In genomic region chr10:16562891-16563290, GRCh38 we compare ENCODE assay signal across 27 cellular contexts. TPM values are rescaled to one million over a fixed set of nuclear protein-coding genes. Genes with fewer than 3 reads are reported as not detected.
"Had no signal": no experiment of that assay in that cellular context is flagged by ENCODE, and none has a peak within 500 bp of the region (broad histone marks: within the 10 kb centered on the region; RNA-seq: fewer than 3 reads in every experiment).

No MANE protein-coding gene starts in this region.

- H3K9me3 ChIP-seq: pancreas, psoas muscle, right lobe of liver, suprapubic skin, upper lobe of left lung had no signal

- H3K27me3 ChIP-seq: pancreas, right atrium auricular region, right lobe of liver, suprapubic skin, tibial nerve, upper lobe of left lung had no signal

- H3K27ac ChIP-seq: left ventricle myocardium inferior, pancreas, psoas muscle, right atrium auricular region, right lobe of liver, stomach, suprapubic skin, tibial nerve, upper lobe of left lung had no signal

- FAIRE-seq: pancreas had no signal

- H3K4me2 ChIP-seq: smooth muscle cell had no signal

- ATAC-seq: naive thymus-derived CD8-positive, alpha-beta T cell; pancreas; psoas muscle; right lobe of liver; stimulated activated memory B cell treated with anti-CD40 and anti-IgM and Interleukin-4, amounts not matched to agents 10 μg/mL and 1 μg/mL and 100 μg/mL, for 72 hours; stimulated activated naive CD8-positive, alpha-beta T cell treated with anti-CD3 and anti-CD28 coated beads, Interleukin-15, Interleukin-2, amounts not matched to agents 100 U/mL and 50 U/mL, for 24 hours had no signal

- H3K4me1 ChIP-seq: pancreas, psoas muscle, right lobe of liver, stomach, suprapubic skin, tibial nerve, upper lobe of left lung had no signal

- DNase-seq: head of caudate nucleus; hippocampal formation; immature natural killer cell; islet precursor cell; left ventricle myocardium inferior; naive thymus-derived CD8-positive, alpha-beta T cell; nucleus accumbens; pancreas; posterior cingulate gyrus; psoas muscle; right lobe of liver; stimulated activated CD4-positive, alpha-beta T cell treated with anti-CD3 and anti-CD28 coated beads, Interleukin-1b, Interleukin-23, amount 100 ng/mL, for 48 hours; stimulated activated CD4-positive, alpha-beta T cell treated with anti-CD3 and anti-CD28 coated beads, Interleukin-2, amount 100 ng/mL, for 48 hours; stimulated activated CD4-positive, alpha-beta T cell treated with anti-CD3 and anti-CD28 coated beads, Interleukin-4, amount 100 ng/mL, for 4 hours; stimulated activated CD8-positive, alpha-beta memory T cell treated with anti-CD3 and anti-CD28 coated beads, Interleukin-4, amount 100 ng/mL, for 48 hours; stimulated activated naive CD8-positive, alpha-beta T cell treated with anti-CD3 and anti-CD28 coated beads, Interleukin-15, Interleukin-2, amounts not matched to agents 100 U/mL and 50 U/mL, for 24 hours; stomach; upper lobe of left lung had no signal

- H3K36me3 ChIP-seq: left ventricle myocardium inferior, pancreas, right atrium auricular region, right lobe of liver, stomach, suprapubic skin, tibial nerve, upper lobe of left lung had no signal

- H3K4me3 ChIP-seq: left ventricle myocardium inferior, pancreas, psoas muscle, right atrium auricular region, right lobe of liver, smooth muscle cell, stomach, suprapubic skin, tibial nerve, upper lobe of left lung had no signal

RNA-seq across cellular contexts. Expression of gene C1QL3, which starts 41.2 kb away (rescaled TPM):
- total RNA-seq: left ventricle myocardium inferior; lung microvascular endothelial cell; naive thymus-derived CD8-positive, alpha-beta T cell; neural crest cell; osteoblast; pancreas; right atrium auricular region; right lobe of liver; skeletal muscle tissue; tibial nerve had no signal
- polyA plus RNA-seq: stomach had no signal
